2 cellular contexts compared by ENCODE assay signal in genomic region chr2:74415762-74416395, GRCh38.
TF ChIP-seq lines count a peak whose summit lies in the region.

No MANE protein-coding gene starts in this region.

TF ChIP-seq in SK-N-SH, 30 proteins besides CTCF, POLR2A, EP300 and RAD21 (continued from another document):
- TF ChIP-seq EZH2phosphoT487 (IDR thresholded peaks at IDR 0.05; ENCODE audit: borderline replicate concordance, low read depth), result no peak
- no peak for TF ChIP-seq TAF1 (IDR thresholded peaks at IDR 0.05; ENCODE audit: borderline replicate concordance, low read depth, low read length)
- no peak for TF ChIP-seq POLR2AphosphoS5 (IDR thresholded peaks at IDR 0.05; ENCODE audit: low read depth, low read length)
- no peak for TF ChIP-seq USF2 (IDR thresholded peaks at IDR 0.05; ENCODE audit: borderline replicate concordance, low read depth, low read length)
- TF ChIP-seq RFX5 (IDR thresholded peaks at IDR 0.05; ENCODE audit: low read length), result no peak
- no peak for TF ChIP-seq FOXJ3 (CRISPR knock-in tag; IDR thresholded peaks at IDR 0.05)
- TF ChIP-seq ELF1 (IDR thresholded peaks at IDR 0.05), result no peak

TF ChIP-seq in SK-N-SH treated with all-trans-retinoic acid at 6 μM for 48 hours, 23 proteins besides CTCF, POLR2A, EP300 and RAD21 (continued from another document):
- TF ChIP-seq ZNF8 (CRISPR knock-in tag; IDR thresholded peaks at IDR 0.05) (no peak), TCF4 (CRISPR knock-in tag; IDR thresholded peaks at IDR 0.05; ENCODE audit: borderline replicate concordance) (no peak), ZFP3 (CRISPR knock-in tag; IDR thresholded peaks at IDR 0.05) (no peak), BACH2 (CRISPR knock-in tag; IDR thresholded peaks at IDR 0.05; ENCODE audit: borderline replicate concordance) (no peak), ZFP30 (CRISPR knock-in tag; IDR thresholded peaks at IDR 0.05) (no peak), ESRRG (CRISPR knock-in tag; IDR thresholded peaks at IDR 0.05) (no peak), PPARA (CRISPR knock-in tag; IDR thresholded peaks at IDR 0.05; ENCODE audit: borderline replicate concordance) (no peak)
- TF ChIP-seq, protein P1, sequence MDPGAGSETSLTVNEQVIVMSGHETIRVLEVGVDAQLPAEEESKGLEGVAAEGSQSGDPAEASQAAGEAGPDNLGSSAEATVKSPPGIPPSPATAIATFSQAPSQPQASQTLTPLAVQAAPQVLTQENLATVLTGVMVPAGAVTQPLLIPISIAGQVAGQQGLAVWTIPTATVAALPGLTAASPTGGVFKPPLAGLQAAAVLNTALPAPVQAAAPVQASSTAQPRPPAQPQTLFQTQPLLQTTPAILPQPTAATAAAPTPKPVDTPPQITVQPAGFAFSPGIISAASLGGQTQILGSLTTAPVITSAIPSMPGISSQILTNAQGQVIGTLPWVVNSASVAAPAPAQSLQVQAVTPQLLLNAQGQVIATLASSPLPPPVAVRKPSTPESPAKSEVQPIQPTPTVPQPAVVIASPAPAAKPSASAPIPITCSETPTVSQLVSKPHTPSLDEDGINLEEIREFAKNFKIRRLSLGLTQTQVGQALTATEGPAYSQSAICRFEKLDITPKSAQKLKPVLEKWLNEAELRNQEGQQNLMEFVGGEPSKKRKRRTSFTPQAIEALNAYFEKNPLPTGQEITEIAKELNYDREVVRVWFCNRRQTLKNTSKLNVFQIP (CRISPR knock-in tag; IDR thresholded peaks at IDR 0.05; ENCODE audit: borderline replicate concordance, low read depth), result no peak
- TF ChIP-seq, protein P2, sequence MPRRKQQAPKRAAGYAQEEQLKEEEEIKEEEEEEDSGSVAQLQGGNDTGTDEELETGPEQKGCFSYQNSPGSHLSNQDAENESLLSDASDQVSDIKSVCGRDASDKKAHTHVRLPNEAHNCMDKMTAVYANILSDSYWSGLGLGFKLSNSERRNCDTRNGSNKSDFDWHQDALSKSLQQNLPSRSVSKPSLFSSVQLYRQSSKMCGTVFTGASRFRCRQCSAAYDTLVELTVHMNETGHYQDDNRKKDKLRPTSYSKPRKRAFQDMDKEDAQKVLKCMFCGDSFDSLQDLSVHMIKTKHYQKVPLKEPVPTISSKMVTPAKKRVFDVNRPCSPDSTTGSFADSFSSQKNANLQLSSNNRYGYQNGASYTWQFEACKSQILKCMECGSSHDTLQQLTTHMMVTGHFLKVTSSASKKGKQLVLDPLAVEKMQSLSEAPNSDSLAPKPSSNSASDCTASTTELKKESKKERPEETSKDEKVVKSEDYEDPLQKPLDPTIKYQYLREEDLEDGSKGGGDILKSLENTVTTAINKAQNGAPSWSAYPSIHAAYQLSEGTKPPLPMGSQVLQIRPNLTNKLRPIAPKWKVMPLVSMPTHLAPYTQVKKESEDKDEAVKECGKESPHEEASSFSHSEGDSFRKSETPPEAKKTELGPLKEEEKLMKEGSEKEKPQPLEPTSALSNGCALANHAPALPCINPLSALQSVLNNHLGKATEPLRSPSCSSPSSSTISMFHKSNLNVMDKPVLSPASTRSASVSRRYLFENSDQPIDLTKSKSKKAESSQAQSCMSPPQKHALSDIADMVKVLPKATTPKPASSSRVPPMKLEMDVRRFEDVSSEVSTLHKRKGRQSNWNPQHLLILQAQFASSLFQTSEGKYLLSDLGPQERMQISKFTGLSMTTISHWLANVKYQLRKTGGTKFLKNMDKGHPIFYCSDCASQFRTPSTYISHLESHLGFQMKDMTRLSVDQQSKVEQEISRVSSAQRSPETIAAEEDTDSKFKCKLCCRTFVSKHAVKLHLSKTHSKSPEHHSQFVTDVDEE (CRISPR knock-in tag; IDR thresholded peaks at IDR 0.05), result no peak
- TF ChIP-seq, protein P3, sequence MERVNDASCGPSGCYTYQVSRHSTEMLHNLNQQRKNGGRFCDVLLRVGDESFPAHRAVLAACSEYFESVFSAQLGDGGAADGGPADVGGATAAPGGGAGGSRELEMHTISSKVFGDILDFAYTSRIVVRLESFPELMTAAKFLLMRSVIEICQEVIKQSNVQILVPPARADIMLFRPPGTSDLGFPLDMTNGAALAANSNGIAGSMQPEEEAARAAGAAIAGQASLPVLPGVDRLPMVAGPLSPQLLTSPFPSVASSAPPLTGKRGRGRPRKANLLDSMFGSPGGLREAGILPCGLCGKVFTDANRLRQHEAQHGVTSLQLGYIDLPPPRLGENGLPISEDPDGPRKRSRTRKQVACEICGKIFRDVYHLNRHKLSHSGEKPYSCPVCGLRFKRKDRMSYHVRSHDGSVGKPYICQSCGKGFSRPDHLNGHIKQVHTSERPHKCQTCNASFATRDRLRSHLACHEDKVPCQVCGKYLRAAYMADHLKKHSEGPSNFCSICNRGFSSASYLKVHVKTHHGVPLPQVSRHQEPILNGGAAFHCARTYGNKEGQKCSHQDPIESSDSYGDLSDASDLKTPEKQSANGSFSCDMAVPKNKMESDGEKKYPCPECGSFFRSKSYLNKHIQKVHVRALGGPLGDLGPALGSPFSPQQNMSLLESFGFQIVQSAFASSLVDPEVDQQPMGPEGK (CRISPR knock-in tag; IDR thresholded peaks at IDR 0.05; ENCODE audit: borderline replicate concordance), result no peak
